In genomic region chrX:136097871-136098805, GRCh38 we compare ENCODE assay signal across 1 cellular context.
TF ChIP-seq lines count a peak whose summit lies in the region.

No MANE protein-coding gene starts in this region.

TF ChIP-seq in K562, 482 proteins besides CTCF, POLR2A, EP300 and RAD21 (continued from another document and continues in another):
- peak; percentile 98 for TF ChIP-seq MGA (IDR thresholded peaks at IDR 0.05)
- TF ChIP-seq EHMT2 (IDR thresholded peaks at IDR 0.05), result 0 out of 2 replicates have a peak, but pooled peaks have one; percentile 12
- no peak for TF ChIP-seq FOXM1 (IDR thresholded peaks at IDR 0.05; ENCODE audit: low read depth)
- TF ChIP-seq FOXM1 (CRISPR knock-in tag; IDR thresholded peaks at IDR 0.05; ENCODE audit: low read depth), result peak; percentile 90; the same call in 1 of the 2 replicates
- peak; percentile 42 for TF ChIP-seq PRDM10 (IDR thresholded peaks at IDR 0.05; ENCODE audit: partially characterized antibody)
- TF ChIP-seq ZNF121 (CRISPR knock-in tag; conservative IDR thresholded peaks at IDR 0.05), result no peak
- no peak for TF ChIP-seq ARHGAP35 (IDR thresholded peaks at IDR 0.05; ENCODE audit: partially characterized antibody)
- no peak for TF ChIP-seq NR1H2 (CRISPR knock-in tag; IDR thresholded peaks at IDR 0.05)
- TF ChIP-seq HMGN3 (IDR thresholded peaks at IDR 0.05; ENCODE audit: borderline replicate concordance, extremely low read depth, insufficient read length, low read depth, low read length), result no peak
- TF ChIP-seq ESRRA (IDR thresholded peaks at IDR 0.05; ENCODE audit: borderline replicate concordance, low read depth), result no peak
- no peak for TF ChIP-seq ZNF717 (CRISPR knock-in tag; IDR thresholded peaks at IDR 0.05)
- TF ChIP-seq ETV1 (tag; conservative IDR thresholded peaks at IDR 0.05; ENCODE audit: low read depth), result no peak
- TF ChIP-seq TCFL5 (CRISPR knock-in tag; conservative IDR thresholded peaks at IDR 0.05), result no peak
- TF ChIP-seq E2F6 (IDR thresholded peaks at IDR 0.05; ENCODE audit: borderline replicate concordance in 1 of 2, extremely low read depth in 1 of 2, insufficient read depth in 1 of 2, insufficient read length in 1 of 2, low read depth in 1 of 2, low read length in 1 of 2, poor library complexity in 1 of 2, severe bottlenecking in 1 of 2), result peak; percentile 98 to 99
- 0 out of 2 replicates have a peak, but pooled peaks have one; percentile 74 for TF ChIP-seq THRAP3 (IDR thresholded peaks at IDR 0.05; ENCODE audit: borderline replicate concordance)
- no peak for TF ChIP-seq RAD51 (IDR thresholded peaks at IDR 0.05; ENCODE audit: borderline replicate concordance, low read depth)
- TF ChIP-seq CBX8 (IDR thresholded peaks at IDR 0.05; ENCODE audit: borderline replicate concordance, extremely low read depth, low read depth, low read length, poor library complexity, severe bottlenecking), result no peak
- TF ChIP-seq IRF1 (CRISPR knock-in tag; IDR thresholded peaks at IDR 0.05; ENCODE audit: borderline replicate concordance), result no peak
- no peak; the same call in 1 of the 2 replicates for TF ChIP-seq NCOA1 (IDR thresholded peaks at IDR 0.05; ENCODE audit: low read depth)
- no peak for TF ChIP-seq JUN (IDR thresholded peaks at IDR 0.05; ENCODE audit: borderline replicate concordance, low read depth, low read length)
- no peak for TF ChIP-seq JUN (CRISPR knock-in tag; IDR thresholded peaks at IDR 0.05; ENCODE audit: borderline replicate concordance)
- TF ChIP-seq CBFA2T2 (conservative IDR thresholded peaks at IDR 0.05), result no peak
- TF ChIP-seq FOXK2 (conservative IDR thresholded peaks at IDR 0.05 in 1 of 2, IDR thresholded peaks at IDR 0.05 in 1 of 2; ENCODE audit: low read depth in 2 of 2), result no peak
- peak; percentile 59 for TF ChIP-seq ARID1B (IDR thresholded peaks at IDR 0.05)
- TF ChIP-seq KLF10 (CRISPR knock-in tag; IDR thresholded peaks at IDR 0.05), result no peak
- TF ChIP-seq POLR2G (IDR thresholded peaks at IDR 0.05; ENCODE audit: low read depth, low read length), result peak; percentile 75
- TF ChIP-seq SNRNP70 (optimal IDR thresholded peaks at IDR 0.05; ENCODE audit: low read depth, low read length), result no peak
- TF ChIP-seq DPF2 (IDR thresholded peaks at IDR 0.05), result peak; percentile 71
- TF ChIP-seq MTA3 (IDR thresholded peaks at IDR 0.05; ENCODE audit: borderline replicate concordance), result peak; percentile 65; the same call in 1 of the 2 replicates
- no peak for TF ChIP-seq ZNF584 (CRISPR knock-in tag; IDR thresholded peaks at IDR 0.05; ENCODE audit: low read depth)
- TF ChIP-seq ATF1 (CRISPR knock-in tag; IDR thresholded peaks at IDR 0.05), result no peak
- 0 out of 2 replicates have a peak, but pooled peaks have one; percentile 7 for TF ChIP-seq ATF1 (tag; IDR thresholded peaks at IDR 0.05)
- peak in 1 of 2 experiments; percentile 69; a peak in 1 of 3 replicates for TF ChIP-seq CBX3 (IDR thresholded peaks at IDR 0.05; ENCODE audit: borderline replicate concordance in 1 of 2, low read length in 2 of 2)
- TF ChIP-seq RNF2 (IDR thresholded peaks at IDR 0.05), result peak; percentile 75
- 0 out of 2 replicates have a peak, but pooled peaks have one; percentile 44 for TF ChIP-seq ATF6 (CRISPR knock-in tag; IDR thresholded peaks at IDR 0.05)
- no peak for TF ChIP-seq KHSRP (IDR thresholded peaks at IDR 0.05)
- TF ChIP-seq LEF1 (IDR thresholded peaks at IDR 0.05), result 0 out of 2 replicates have a peak, but pooled peaks have one; percentile 23
- no peak for TF ChIP-seq ZNF143 (CRISPR knock-in tag; IDR thresholded peaks at IDR 0.05)
- no peak for TF ChIP-seq ZBTB26 (CRISPR knock-in tag; IDR thresholded peaks at IDR 0.05)
- TF ChIP-seq MED1 (CRISPR knock-in tag; IDR thresholded peaks at IDR 0.05; ENCODE audit: borderline replicate concordance), result no peak
- no peak for TF ChIP-seq PHB2 (IDR thresholded peaks at IDR 0.05; ENCODE audit: low read depth)
- TF ChIP-seq DLX4 (CRISPR knock-in tag; IDR thresholded peaks at IDR 0.05), result no peak
- TF ChIP-seq GTF2A2 (tag; IDR thresholded peaks at IDR 0.05), result no peak
- no peak for TF ChIP-seq CHCHD3 (CRISPR knock-in tag; IDR thresholded peaks at IDR 0.05)
- peak; percentile 66 for TF ChIP-seq JUND (IDR thresholded peaks at IDR 0.05; ENCODE audit: borderline replicate concordance, low read depth, low read length)
- peak; percentile 43; the same call in 1 of the 3 replicates for TF ChIP-seq JUND (tag; IDR thresholded peaks at IDR 0.05; ENCODE audit: borderline replicate concordance, low read depth, low read length)
- TF ChIP-seq BRD9 (IDR thresholded peaks at IDR 0.05; ENCODE audit: low read depth, partially characterized antibody), result no peak
